In the genomic region with DNA sequence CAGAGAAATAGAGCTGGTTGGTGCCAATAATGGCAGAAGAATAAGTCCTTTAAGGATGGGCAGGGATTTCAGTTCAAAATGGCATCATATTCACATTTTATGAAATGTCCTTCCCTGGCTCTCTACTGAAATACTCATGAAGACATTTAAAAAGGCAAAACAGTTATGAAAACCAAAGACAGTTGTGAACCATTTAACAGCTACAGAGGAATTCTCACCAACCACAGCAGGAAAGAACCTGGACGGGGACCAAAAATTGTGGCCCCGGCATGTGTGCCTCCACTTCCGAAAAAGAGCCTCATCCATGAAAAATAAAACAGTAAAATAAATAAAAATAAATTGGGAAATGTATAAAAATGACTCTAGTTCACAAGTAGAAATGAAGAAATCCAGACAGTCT, we compare ENCODE assay signal across 18 cellular contexts.
"Had no signal": no experiment of that assay in that cellular context is flagged by ENCODE, and none has a peak within 500 bp of the region (broad histone marks: within the 10 kb centered on the region; RNA-seq: fewer than 3 reads in every experiment).

No MANE protein-coding gene starts in this region.

- H3K27ac ChIP-seq: ascending aorta, neutrophil, right atrium auricular region, SK-N-MC had no signal

- H3K4me3 ChIP-seq: ascending aorta, right atrium auricular region, SK-N-MC had no signal

- DNase-seq: activated CD4-positive, alpha-beta T cell treated with anti-CD3 and anti-CD28 coated beads, Interleukin-2, amount 50 U/mL, for 4 hours; activated CD4-positive, CD25-positive, alpha-beta regulatory T cell treated with anti-CD3 and anti-CD28 coated beads, Interleukin-2, amount 50 U/mL, for 72 hours; activated naive CD4-positive, alpha-beta T cell; activated T-cell treated with anti-CD3 and anti-CD28 coated beads for 4 hours; caudate nucleus; cortex of kidney; effector CD4-positive, alpha-beta T cell; naive thymus-derived CD8-positive, alpha-beta T cell; small intestine; stimulated activated CD4-positive, alpha-beta T cell treated with anti-CD3 and anti-CD28 coated beads, Interleukin-4, amount 100 ng/mL, for 4 hours; stimulated activated CD8-positive, alpha-beta memory T cell treated with anti-CD3 and anti-CD28 coated beads, Interleukin-4, amount 100 ng/mL, for 48 hours; stimulated activated naive CD8-positive, alpha-beta T cell treated with anti-CD3 and anti-CD28 coated beads, Interleukin-15, Interleukin-2, amounts not matched to agents 100 U/mL and 50 U/mL, for 24 hours had no signal

- H3K4me1 ChIP-seq: ascending aorta, right atrium auricular region had no signal

- H3K27me3 Mint-ChIP-seq: type B pancreatic cell had no signal

- H3K27me3 ChIP-seq: ascending aorta, neutrophil, right atrium auricular region had no signal

- H3K9me3 ChIP-seq: ascending aorta, neutrophil, right atrium auricular region had no signal

- H3K9me3 Mint-ChIP-seq: type B pancreatic cell had no signal

- H3K36me3 ChIP-seq: ascending aorta, neutrophil, right atrium auricular region had no signal

- H3K4me3 Mint-ChIP-seq: naive thymus-derived CD8-positive, alpha-beta T cell; type B pancreatic cell had no signal

- H3K36me3 Mint-ChIP-seq: naive thymus-derived CD8-positive, alpha-beta T cell; type B pancreatic cell had no signal

- H3K27ac Mint-ChIP-seq: naive thymus-derived CD8-positive, alpha-beta T cell; type B pancreatic cell had no signal

- ATAC-seq: left lobe of liver; naive thymus-derived CD8-positive, alpha-beta T cell; stimulated activated naive CD8-positive, alpha-beta T cell treated with anti-CD3 and anti-CD28 coated beads, Interleukin-15, Interleukin-2, amounts not matched to agents 100 U/mL and 50 U/mL, for 24 hours had no signal
